In the genomic region with DNA sequence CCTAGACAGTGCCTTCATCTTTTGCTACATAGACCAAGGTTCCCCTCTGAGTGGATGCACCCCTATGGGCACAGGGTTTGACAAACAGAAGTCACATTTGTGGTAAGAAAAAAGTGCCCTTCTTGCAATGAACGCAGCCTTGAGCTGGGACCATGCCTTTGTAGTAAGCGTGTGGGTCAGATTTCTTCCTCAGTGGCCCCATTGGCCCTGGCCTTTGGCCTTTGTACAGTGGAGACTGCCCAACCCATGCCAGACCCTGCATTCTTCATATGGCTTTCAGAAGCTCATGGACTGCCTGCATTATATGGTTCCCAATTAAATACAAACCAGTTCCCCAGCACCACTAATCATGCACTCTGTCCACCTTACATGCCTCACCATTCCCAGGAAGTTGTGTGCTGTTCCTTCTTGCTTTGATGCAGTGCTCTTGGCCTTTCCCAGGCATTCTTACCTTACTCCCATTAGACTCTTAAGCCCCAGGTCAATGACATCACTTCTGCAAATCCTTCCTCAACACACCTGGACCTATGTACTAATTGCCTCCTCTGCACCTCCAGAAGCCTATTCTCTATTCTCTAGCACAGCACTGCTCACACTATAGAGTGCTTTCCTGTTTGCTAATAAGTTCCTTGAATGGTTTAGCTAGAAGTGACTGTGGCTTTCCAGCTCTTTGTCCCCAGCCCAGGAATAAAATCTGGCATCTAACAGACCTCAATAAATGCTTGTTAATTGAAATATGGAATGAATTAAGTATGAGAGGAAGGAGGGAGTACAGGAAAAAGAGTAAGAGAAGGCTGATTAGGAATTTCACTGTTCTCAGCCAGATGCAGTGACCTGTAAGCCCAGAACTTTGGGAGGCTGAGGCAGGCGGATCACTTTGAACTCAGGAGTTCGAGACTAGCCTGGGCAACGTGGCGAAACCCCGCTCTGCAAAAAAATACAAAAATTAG, we compare ENCODE assay signal across 1 cellular context.
TF ChIP-seq lines count a peak whose summit lies in the region.

No MANE protein-coding gene starts in this region.

TF ChIP-seq in GM23338, 12 proteins besides CTCF, POLR2A, EP300 and RAD21:
- TF ChIP-seq POLR2AphosphoS5 (IDR thresholded peaks at IDR 0.05; ENCODE audit: low read depth), result no peak
- no peak for TF ChIP-seq EZH2 (IDR thresholded peaks at IDR 0.05; ENCODE audit: low read depth, unreplicated experiment)
